24 cellular contexts compared by ENCODE assay signal in genomic region chr6:142914371-142914770, GRCh38. TPM values are rescaled to one million over a fixed set of nuclear protein-coding genes. Genes with fewer than 3 reads are reported as not detected.
DNase-seq lines count a peak whose midpoint lies in the region; ATAC-seq and TF ChIP-seq lines count a peak whose summit lies in the region.
"Had no signal": no experiment of that assay in that cellular context is flagged by ENCODE, and none has a peak within 500 bp of the region (broad histone marks: within the 10 kb centered on the region; RNA-seq: fewer than 3 reads in every experiment).

No MANE protein-coding gene starts in this region.

- no peaks in the 10 kb centered on the region for H3K9me3 Mint-ChIP-seq in stimulated activated naive CD8-positive, alpha-beta T cell treated with anti-CD3 and anti-CD28 coated beads, Interleukin-15, Interleukin-2, amounts not matched to agents 100 ng/mL and 50 ng/mL, for 24 hours
- no peaks in the 10 kb centered on the region for H3K9me3 Mint-ChIP-seq in central memory CD8-positive, alpha-beta T cell
- H3K9me3 Mint-ChIP-seq: dendritic cell treated with granulocyte-macrophage colony-stimulating factor and Interleukin-4, amounts not matched to agents 40 ng/mL and 50 ng/mL, for 4 days; neural progenitor cell had no signal

- H3K27ac ChIP-seq in Peyer's patch, result peak overlapping the region in 3 of 4 donors; percentile 20 to 75 (median 71)
- H3K27ac ChIP-seq: neural progenitor cell, prostate gland, RWPE1 had no signal

- no peaks in the 10 kb centered on the region for H3K27me3 ChIP-seq in Peyer's patch
- H3K27me3 ChIP-seq: neural progenitor cell, tibial nerve had no signal

- no peak overlapping the region for H3K4me3 Mint-ChIP-seq in stimulated activated naive CD8-positive, alpha-beta T cell treated with anti-CD3 and anti-CD28 coated beads, Interleukin-15, Interleukin-2, amounts not matched to agents 100 ng/mL and 50 ng/mL, for 24 hours
- H3K4me3 Mint-ChIP-seq in central memory CD8-positive, alpha-beta T cell, result no peak overlapping the region
- H3K4me3 Mint-ChIP-seq: dendritic cell treated with granulocyte-macrophage colony-stimulating factor and Interleukin-4, amounts not matched to agents 40 ng/mL and 50 ng/mL, for 4 days; neural progenitor cell had no signal

- H3K4me1 Mint-ChIP-seq in stimulated activated naive CD8-positive, alpha-beta T cell treated with anti-CD3 and anti-CD28 coated beads, Interleukin-15, Interleukin-2, amounts not matched to agents 100 ng/mL and 50 ng/mL, for 24 hours (ENCODE audit: low read depth), result peaks cover 94% of the 10 kb centered on the region
- peaks cover 57% of the 10 kb centered on the region for H3K4me1 Mint-ChIP-seq in central memory CD8-positive, alpha-beta T cell

- ATAC-seq in stimulated activated naive CD8-positive, alpha-beta T cell treated with anti-CD3 and anti-CD28 coated beads, Interleukin-15, Interleukin-2, amounts not matched to agents 100 U/mL and 50 U/mL, for 24 hours, result no peak
- no peak for ATAC-seq in central memory CD8-positive, alpha-beta T cell (replicated peaks; ENCODE audit: extremely low read depth, poor library complexity, severe bottlenecking)
- no peak for ATAC-seq in HG02938 (IDR thresholded peaks at IDR 0.05; ENCODE audit: unreplicated experiment)
- no peak for ATAC-seq in HG02852 (IDR thresholded peaks at IDR 0.05; ENCODE audit: unreplicated experiment)
- ATAC-seq in HG02884 (IDR thresholded peaks at IDR 0.05; ENCODE audit: unreplicated experiment), result no peak
- ATAC-seq: left lobe of liver had no signal

- no peak for TF ChIP-seq CTCF in Peyer's patch (IDR thresholded peaks at IDR 0.05)

- no peaks in the 10 kb centered on the region for H3K9me3 ChIP-seq in Peyer's patch
- H3K9me3 ChIP-seq: HAP-1, prostate gland, tibial nerve had no signal

- no peaks in the 10 kb centered on the region for H3K27me3 Mint-ChIP-seq in stimulated activated naive CD8-positive, alpha-beta T cell treated with anti-CD3 and anti-CD28 coated beads, Interleukin-15, Interleukin-2, amounts not matched to agents 100 ng/mL and 50 ng/mL, for 24 hours
- no peaks in the 10 kb centered on the region for H3K27me3 Mint-ChIP-seq in central memory CD8-positive, alpha-beta T cell

- DNase-seq in stimulated activated naive CD8-positive, alpha-beta T cell treated with anti-CD3 and anti-CD28 coated beads, Interleukin-15, Interleukin-2, amounts not matched to agents 100 U/mL and 50 U/mL, for 24 hours, result no peak
- DNase-seq in Peyer's patch, result no peak
- DNase-seq in central memory CD8-positive, alpha-beta T cell (ENCODE audit: low spot score in 2 of 2), result no peak
- DNase-seq: amniotic stem cell; Calu3; EL; head of caudate nucleus; Kasumi-1; midbrain; NCI-H1105; NCI-H2081 treated with DMSO at 0.1 percent for 48 hours; NCI-H510A treated with DMSO at 0.1 percent for 48 hours; stimulated activated CD4-positive, alpha-beta T cell treated with anti-CD3 and anti-CD28 coated beads, Interleukin-1b, Interleukin-23, amount 100 ng/mL, for 48 hours had no signal

- H3K36me3 Mint-ChIP-seq in stimulated activated naive CD8-positive, alpha-beta T cell treated with anti-CD3 and anti-CD28 coated beads, Interleukin-15, Interleukin-2, amounts not matched to agents 100 ng/mL and 50 ng/mL, for 24 hours (ENCODE audit: low read depth), result peaks cover 57% of the 10 kb centered on the region
- H3K36me3 Mint-ChIP-seq in central memory CD8-positive, alpha-beta T cell (ENCODE audit: insufficient read depth), result no peaks in the 10 kb centered on the region
- H3K36me3 Mint-ChIP-seq: neural progenitor cell had no signal

- H3K4me1 ChIP-seq in Peyer's patch, result peaks cover 0 to 4% (median 2%) of the 10 kb centered on the region in 4 donors
- H3K4me1 ChIP-seq: HAP-1, neural progenitor cell, prostate gland had no signal

- H3K4me3 ChIP-seq in Peyer's patch, result no peak overlapping the region
- H3K4me3 ChIP-seq: HAP-1, neural progenitor cell, prostate gland, tibial nerve had no signal

- no peak for TF ChIP-seq POLR2A in Peyer's patch (IDR thresholded peaks at IDR 0.05)

- H3K27ac Mint-ChIP-seq in stimulated activated naive CD8-positive, alpha-beta T cell treated with anti-CD3 and anti-CD28 coated beads, Interleukin-15, Interleukin-2, amounts not matched to agents 100 ng/mL and 50 ng/mL, for 24 hours, result peak overlapping the region; percentile 100
- H3K27ac Mint-ChIP-seq in central memory CD8-positive, alpha-beta T cell (ENCODE audit: low read depth), result peak overlapping the region; percentile 98
- H3K27ac Mint-ChIP-seq: dendritic cell treated with granulocyte-macrophage colony-stimulating factor and Interleukin-4, amounts not matched to agents 40 ng/mL and 50 ng/mL, for 4 days; neural progenitor cell had no signal

- H3K36me3 ChIP-seq in Peyer's patch, result no peaks in the 10 kb centered on the region
- H3K36me3 ChIP-seq: HAP-1, neural progenitor cell, prostate gland, tibial nerve had no signal

RNA-seq across cellular contexts. Expression of gene HIVEP2, which starts 30.6 kb away (rescaled TPM):
- 10 to 100 TPM; 14.4 to 35.5 (median 19.5) TPM for total RNA-seq in Peyer's patch
